Comparison of ENCODE assay signal across 8 cellular contexts in the genomic region with DNA sequence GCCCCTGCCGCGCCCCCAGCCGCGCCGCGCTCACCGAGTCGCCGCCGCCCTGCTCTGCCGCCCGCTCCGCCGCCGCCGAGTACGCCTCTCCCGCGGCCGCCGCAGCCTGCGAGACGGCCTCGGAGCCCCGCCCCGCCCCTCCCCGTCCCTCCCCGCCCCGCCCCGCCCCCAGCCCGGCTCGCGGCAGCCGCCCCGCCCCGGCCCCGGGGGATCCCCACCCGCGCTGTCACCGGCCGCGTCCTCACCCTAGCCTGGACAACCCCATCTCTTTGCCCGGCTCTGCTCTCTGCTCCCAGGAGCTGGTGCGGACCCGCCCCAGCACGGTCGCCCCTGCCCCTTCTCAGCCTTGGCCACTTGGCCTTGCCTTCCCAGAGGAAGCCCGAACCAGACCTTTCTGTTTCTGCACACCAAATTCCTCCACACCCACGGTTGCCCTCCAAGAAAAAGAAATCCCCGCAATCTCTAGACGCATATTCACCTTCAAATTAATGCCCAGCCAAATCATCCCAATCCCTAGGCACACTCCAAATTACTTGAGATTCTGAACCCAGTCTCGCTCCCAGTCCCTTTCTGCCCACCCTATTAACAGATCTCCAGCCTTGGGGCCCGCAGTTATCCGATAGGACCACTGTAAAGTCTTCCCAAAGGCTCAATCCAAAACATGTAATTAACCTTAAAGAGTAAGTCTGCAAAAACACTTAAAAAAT. TPM values are rescaled to one million over a fixed set of nuclear protein-coding genes. Genes with fewer than 3 reads are reported as not detected.
DNase-seq lines count a peak whose midpoint lies in the region; ATAC-seq, FAIRE-seq and TF ChIP-seq lines count a peak whose summit lies in the region.

CYRIA (minus strand) TSS at position 89 of the 707 bp plus-strand sequence. CDS start 77,715 bp downstream, outside the sequence.

- H3K4me1 ChIP-seq in foreskin keratinocyte (peaks cover 5% of the 10 kb centered on the region), thymus (ENCODE audit: control insufficient read depth, insufficient read depth, low read length) (no peaks in the 10 kb centered on the region)

- intact Hi-C loops in activated T-helper 2 cell treated with anti-CD3 and anti-CD28 coated beads, Interferon-gamma antibody, Interleukin-2, Interleukin-4, amounts not matched to agents 10 μg/mL and 5 μg/mL and 100 μg/mL, durations not matched to agents 14 hours and 24 hours and 36 hours (cut with micrococcal nuclease), result loop anchor here (1.0 to 5.0 kb wide), 3 partner anchors 44 to 81 kb away; no protein-coding TSS in a partner anchor

- H3K36me3 Mint-ChIP-seq in activated T-helper 2 cell treated with anti-CD3 and anti-CD28 coated beads, Interferon-gamma antibody, Interleukin-2, Interleukin-4, amounts not matched to agents 10 μg/mL and 5 μg/mL and 100 μg/mL, durations not matched to agents 14 hours and 24 hours and 36 hours (ENCODE audit: low read depth), result no peaks in the 10 kb centered on the region
- H3K36me3 Mint-ChIP-seq in neural crest cell (ENCODE audit: low read depth), result no peaks in the 10 kb centered on the region

- ATAC-seq in HG02610 (IDR thresholded peaks at IDR 0.05; ENCODE audit: unreplicated experiment) (peak; percentile 48), foreskin keratinocyte (peak; percentile 81), GM18517 (IDR thresholded peaks at IDR 0.05; ENCODE audit: unreplicated experiment) (no peak)

- H3K27me3 ChIP-seq in foreskin keratinocyte, result peaks cover 59% of the 10 kb centered on the region
- H3K27me3 ChIP-seq in thymus (ENCODE audit: control insufficient read depth, insufficient read depth), result peaks cover 15% of the 10 kb centered on the region

- no peaks in the 10 kb centered on the region for H3K9me3 Mint-ChIP-seq in activated T-helper 2 cell treated with anti-CD3 and anti-CD28 coated beads, Interferon-gamma antibody, Interleukin-2, Interleukin-4, amounts not matched to agents 10 μg/mL and 5 μg/mL and 100 μg/mL, durations not matched to agents 14 hours and 24 hours and 36 hours
- H3K9me3 Mint-ChIP-seq in neural crest cell, result no peaks in the 10 kb centered on the region

- DNase-seq in GM12891 (ENCODE audit: insufficient read length, low spot score) (peak; percentile 28), NCI-H748 treated with DMSO at 0.1 percent for 48 hours (lab: John Stamatoyannopoulos, UW) (peak; percentile 24), foreskin keratinocyte (no peak), neural crest cell (ENCODE audit: low read depth, low spot score) (peak; percentile 50)
- peak; percentile 46 for DNase-seq in activated T-helper 2 cell treated with anti-CD3 and anti-CD28 coated beads, Interferon-gamma antibody, Interleukin-2, Interleukin-4, amounts not matched to agents 10 μg/mL and 5 μg/mL and 100 μg/mL, durations not matched to agents 14 hours and 24 hours and 36 hours (ENCODE audit: low spot score)

- peak within 1 kb of the TSS; percentile 87 for H3K4me3 Mint-ChIP-seq in activated T-helper 2 cell treated with anti-CD3 and anti-CD28 coated beads, Interferon-gamma antibody, Interleukin-2, Interleukin-4, amounts not matched to agents 10 μg/mL and 5 μg/mL and 100 μg/mL, durations not matched to agents 14 hours and 24 hours and 36 hours (ENCODE audit: low read depth)
- H3K4me3 Mint-ChIP-seq in neural crest cell, result peak within 1 kb of the TSS; percentile 89

- peaks cover 24% of the 10 kb centered on the region for H3K4me1 Mint-ChIP-seq in activated T-helper 2 cell treated with anti-CD3 and anti-CD28 coated beads, Interferon-gamma antibody, Interleukin-2, Interleukin-4, amounts not matched to agents 10 μg/mL and 5 μg/mL and 100 μg/mL, durations not matched to agents 14 hours and 24 hours and 36 hours (ENCODE audit: low read depth)
- H3K4me1 Mint-ChIP-seq in neural crest cell, result peaks cover 44% of the 10 kb centered on the region

- no peaks in the 10 kb centered on the region for H3K36me3 ChIP-seq in thymus (ENCODE audit: control insufficient read depth, insufficient read depth)

- H3K9me3 ChIP-seq in thymus (ENCODE audit: control insufficient read depth), result no peaks in the 10 kb centered on the region

- WGBS in thymus, result 6% methylated on average over 54 of the region's 54 CpGs

- TF ChIP-seq CTCF in foreskin keratinocyte (conservative IDR thresholded peaks at IDR 0.05), result no peak
- no peak for TF ChIP-seq CTCF in neural crest cell (conservative IDR thresholded peaks at IDR 0.05)

- TF ChIP-seq POLR2A in GM12891 (IDR thresholded peaks at IDR 0.05; ENCODE audit: low read depth, low read length), result no peak

- H3K27ac ChIP-seq in foreskin keratinocyte, result no peak within 1 kb of the TSS
- peak within 1 kb of the TSS; percentile 15 for H3K27ac ChIP-seq in thymus (ENCODE audit: low read depth)

- FAIRE-seq in GM12891 (lab: Jason Lieb, UNC), result no peak

- H3K27ac Mint-ChIP-seq in activated T-helper 2 cell treated with anti-CD3 and anti-CD28 coated beads, Interferon-gamma antibody, Interleukin-2, Interleukin-4, amounts not matched to agents 10 μg/mL and 5 μg/mL and 100 μg/mL, durations not matched to agents 14 hours and 24 hours and 36 hours, result peak within 1 kb of the TSS; percentile 86
- no peak within 1 kb of the TSS for H3K27ac Mint-ChIP-seq in neural crest cell (ENCODE audit: unreplicated experiment)

- H3K27me3 Mint-ChIP-seq in activated T-helper 2 cell treated with anti-CD3 and anti-CD28 coated beads, Interferon-gamma antibody, Interleukin-2, Interleukin-4, amounts not matched to agents 10 μg/mL and 5 μg/mL and 100 μg/mL, durations not matched to agents 14 hours and 24 hours and 36 hours (ENCODE audit: low read depth), result peaks cover 43% of the 10 kb centered on the region
- peaks cover 13% of the 10 kb centered on the region for H3K27me3 Mint-ChIP-seq in neural crest cell (ENCODE audit: low read depth)

- H3K4me3 ChIP-seq in thymus (ENCODE audit: low read length), result peak within 1 kb of the TSS; percentile 48

TF ChIP-seq in GM12891, 5 proteins besides CTCF, POLR2A, EP300 and RAD21:
- TF ChIP-seq POLR2AphosphoS5 (IDR thresholded peaks at IDR 0.05; ENCODE audit: low read depth, low read length) (no peak), POU2F2 (IDR thresholded peaks at IDR 0.05; ENCODE audit: low read depth, low read length) (no peak), SPI1 (IDR thresholded peaks at IDR 0.05; ENCODE audit: low read depth, low read length) (no peak), PAX5 (IDR thresholded peaks at IDR 0.05; ENCODE audit: insufficient read depth, low read length, severe bottlenecking) (no peak), TAF1 (IDR thresholded peaks at IDR 0.05; ENCODE audit: low read depth, low read length) (no peak)

RNA-seq across cellular contexts. Expression of gene CYRIA, which starts in this region (rescaled TPM):
- polyA plus RNA-seq in GM12891 (2012; ENCODE audit: low read depth, missing spikeins), result 0.15 TPM
- 1.8 TPM in 2 replicates for total RNA-seq in activated T-helper 2 cell treated with anti-CD3 and anti-CD28 coated beads, Interferon-gamma antibody, Interleukin-2, Interleukin-4, amounts not matched to agents 10 μg/mL and 5 μg/mL and 100 μg/mL, durations not matched to agents 14 hours and 24 hours and 36 hours
- total RNA-seq in foreskin keratinocyte (0.10 and 0.14 TPM in 2 replicates), neural crest cell (10.2 and 11.1 TPM in 2 replicates)
- polyA plus RNA-seq in foreskin keratinocyte (0.04 and 0.22 TPM in 2 replicates), thymus (7.2 TPM)

Comparison
In these comparisons a context has a peak if more than half of its experiments do, and no peak if none do; other contexts are left out.
1. Peak in ATAC-seq in foreskin keratinocyte; RNA of the gene not detected or under 1 TPM.
2. DNase-seq: peak in GM12891 (single experiment), NCI-H748 treated with DMSO at 0.1 percent for 48 hours (single experiment), activated T-helper 2 cell treated with anti-CD3 and anti-CD28 coated beads, Interferon-gamma antibody, Interleukin-2, Interleukin-4, amounts not matched to agents 10 μg/mL and 5 μg/mL and 100 μg/mL, durations not matched to agents 14 hours and 24 hours and 36 hours (single experiment) and neural crest cell (single experiment); none in foreskin keratinocyte (0 of 2).